ENCODE assay signal across 8 cellular contexts in genomic region chr20:38873050-38873581, GRCh38. TPM values are rescaled to one million over a fixed set of nuclear protein-coding genes. Genes with fewer than 3 reads are reported as not detected.
DNase-seq lines count a peak whose midpoint lies in the region; ATAC-seq and TF ChIP-seq lines count a peak whose summit lies in the region.

No MANE protein-coding gene starts in this region.

- no peaks in the 10 kb centered on the region for H3K36me3 ChIP-seq in CD8-positive, alpha-beta memory T cell (ENCODE audit: insufficient read depth, low read length)
- H3K36me3 ChIP-seq in Peyer's patch, result no peaks in the 10 kb centered on the region

- no peak for TF ChIP-seq CTCF in Peyer's patch (IDR thresholded peaks at IDR 0.05)

- peaks cover 72% of the 10 kb centered on the region for H3K4me1 ChIP-seq in CD8-positive, alpha-beta memory T cell (ENCODE audit: insufficient read depth, low read length)
- peaks cover 3 to 65% (median 35%) of the 10 kb centered on the region in 4 donors for H3K4me1 ChIP-seq in Peyer's patch

- H3K4me3 ChIP-seq in CD8-positive, alpha-beta memory T cell (ENCODE audit: low read length), result peak overlapping the region; percentile 21
- H3K4me3 ChIP-seq in Peyer's patch, result peak overlapping the region in 3 of 4 donors; percentile 1 to 26 (median 18)

- peak overlapping the region; percentile 75 to 93 (median 84) for H3K4me3 Mint-ChIP-seq in CD8-positive, alpha-beta memory T cell
- H3K4me3 Mint-ChIP-seq in activated naive CD4-positive, alpha-beta T cell treated with anti-CD3 and anti-CD28 coated beads, Interleukin-2, amount 50 U/mL, for 24 hours, result peak overlapping the region; percentile 80

- ATAC-seq in GM21723 (IDR thresholded peaks at IDR 0.05; ENCODE audit: unreplicated experiment), result peak; percentile 50

- peaks cover 77 to 96% (median 96%) of the 10 kb centered on the region in 3 donors for H3K4me1 Mint-ChIP-seq in CD8-positive, alpha-beta memory T cell
- H3K4me1 Mint-ChIP-seq in activated naive CD4-positive, alpha-beta T cell treated with anti-CD3 and anti-CD28 coated beads, Interleukin-2, amount 50 U/mL, for 24 hours, result peaks cover 84% of the 10 kb centered on the region

- POLR2A ChIA-PET in CD8-positive, alpha-beta memory T cell (lab: Charles Lee), result interaction anchor here (1.0 to 6.6 kb wide), 6 partner anchors 11 to 66 kb away, joined by 3 to 80 read pairs (median 8); partner anchors contain the start of gene PPP1R16B

- peak; percentile 55 to 92 (median 76) for DNase-seq in CD8-positive, alpha-beta memory T cell
- peak in 2 of 3 donors; percentile 80 to 89 for DNase-seq in Peyer's patch
- peak; percentile 75 for DNase-seq in stimulated activated CD8-positive, alpha-beta memory T cell treated with anti-CD3 and anti-CD28 coated beads, Interleukin-12 subunit alpha, Interleukin-12 subunit beta, amount 100 ng/mL, for 24 hours (ENCODE audit: extremely low read depth)
- DNase-seq in mucosa of gallbladder (ENCODE audit: low spot score), result no peak
- no peak for DNase-seq in NCI-H146 (lab: John Stamatoyannopoulos, UW)
- DNase-seq in NCI-H345 (lab: John Stamatoyannopoulos, UW), result no peak

- H3K27me3 Mint-ChIP-seq in CD8-positive, alpha-beta memory T cell, result no peaks in the 10 kb centered on the region
- H3K27me3 Mint-ChIP-seq in activated naive CD4-positive, alpha-beta T cell treated with anti-CD3 and anti-CD28 coated beads, Interleukin-2, amount 50 U/mL, for 24 hours, result no peaks in the 10 kb centered on the region

- TF ChIP-seq POLR2A in Peyer's patch (IDR thresholded peaks at IDR 0.05), result no peak

- peak overlapping the region; percentile 85 for H3K27ac ChIP-seq in CD8-positive, alpha-beta memory T cell (ENCODE audit: low read depth, low read length)
- H3K27ac ChIP-seq in Peyer's patch, result peak overlapping the region; percentile 64 to 88 (median 82)

- peaks cover 0 to 29% (median 2%) of the 10 kb centered on the region in 3 donors for H3K36me3 Mint-ChIP-seq in CD8-positive, alpha-beta memory T cell
- peaks cover 9% of the 10 kb centered on the region for H3K36me3 Mint-ChIP-seq in activated naive CD4-positive, alpha-beta T cell treated with anti-CD3 and anti-CD28 coated beads, Interleukin-2, amount 50 U/mL, for 24 hours

- no peaks in the 10 kb centered on the region for H3K9me3 ChIP-seq in CD8-positive, alpha-beta memory T cell (ENCODE audit: low read length)
- H3K9me3 ChIP-seq in Peyer's patch, result no peaks in the 10 kb centered on the region

- no peaks in the 10 kb centered on the region for H3K27me3 ChIP-seq in CD8-positive, alpha-beta memory T cell (ENCODE audit: insufficient read depth, low read length, poor library complexity, severe bottlenecking)
- no peaks in the 10 kb centered on the region for H3K27me3 ChIP-seq in Peyer's patch

- peaks cover 0 to 3% (median 0%) of the 10 kb centered on the region in 5 donors for H3K9me3 Mint-ChIP-seq in CD8-positive, alpha-beta memory T cell
- no peaks in the 10 kb centered on the region for H3K9me3 Mint-ChIP-seq in activated naive CD4-positive, alpha-beta T cell treated with anti-CD3 and anti-CD28 coated beads, Interleukin-2, amount 50 U/mL, for 24 hours

- CTCF ChIA-PET in CD8-positive, alpha-beta memory T cell (lab: Charles Lee), result interaction anchor here (0.8 to 5.6 kb wide), 10 partner anchors 12 to 89 kb away, joined by 3 to 66 read pairs (median 5); partner anchors contain the start of genes DHX35 and PPP1R16B

- H3K27ac Mint-ChIP-seq in CD8-positive, alpha-beta memory T cell, result peak overlapping the region; percentile 97 to 100 (median 100)
- peak overlapping the region; percentile 99 for H3K27ac Mint-ChIP-seq in activated naive CD4-positive, alpha-beta T cell treated with anti-CD3 and anti-CD28 coated beads, Interleukin-2, amount 50 U/mL, for 24 hours

RNA-seq across cellular contexts. Expression of gene FAM83D, which starts 53.1 kb away (rescaled TPM):
- 10 to 100 TPM; 11.9 to 13.2 TPM for total RNA-seq in CD8-positive, alpha-beta memory T cell
- polyA plus RNA-seq in CD8-positive, alpha-beta memory T cell, result 2.3 TPM
- 10 to 100 TPM in 1 of 4 donors, 1 to 10 TPM in 3; 6.3 to 13.5 (median 7.8) TPM for total RNA-seq in Peyer's patch
- 48.3 TPM for total RNA-seq in mucosa of gallbladder

Comparison
In these comparisons a context has a peak if more than half of its experiments do, and no peak if none do; other contexts are left out.
1. DNase-seq: peak in CD8-positive, alpha-beta memory T cell (5 of 5), Peyer's patch (2 of 3) and stimulated activated CD8-positive, alpha-beta memory T cell treated with anti-CD3 and anti-CD28 coated beads, Interleukin-12 subunit alpha, Interleukin-12 subunit beta, amount 100 ng/mL, for 24 hours (single experiment); none in mucosa of gallbladder (single experiment), NCI-H146 (single experiment) and NCI-H345 (single experiment).